In the genomic region with DNA sequence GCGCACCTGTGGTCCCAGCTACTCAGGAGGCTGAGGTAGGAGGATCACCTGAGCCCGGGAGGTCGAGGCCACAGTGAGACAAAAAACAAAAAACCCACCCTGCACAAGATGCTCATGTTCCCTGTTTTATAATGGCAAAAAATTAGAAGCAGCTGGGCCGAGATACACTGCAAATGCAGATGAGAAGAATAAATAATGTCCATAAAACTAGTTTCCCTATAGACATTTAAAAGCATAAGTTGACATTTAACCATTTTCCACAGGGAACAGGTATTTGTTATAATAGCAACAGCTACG, we compare ENCODE assay signal across 7 cellular contexts. TPM values are rescaled to one million over a fixed set of nuclear protein-coding genes. Genes with fewer than 3 reads are reported as not detected.
DNase-seq lines count a peak whose midpoint lies in the region; ATAC-seq and TF ChIP-seq lines count a peak whose summit lies in the region.

No MANE protein-coding gene starts in this region.

- intact Hi-C loops in activated CD8-positive, alpha-beta T cell treated with anti-CD3 and anti-CD28 coated beads for 36 hours (cut with micrococcal nuclease) = loop anchor here (2.0 kb wide), 1 partner anchor 55 kb away; no protein-coding TSS in a partner anchor

- TF ChIP-seq CTCF in activated CD8-positive, alpha-beta T cell treated with anti-CD3 and anti-CD28 coated beads for 36 hours (IDR thresholded peaks at IDR 0.05) = no peak

- CTCF ChIA-PET in activated CD8-positive, alpha-beta T cell treated with anti-CD3 and anti-CD28 coated beads for 36 hours (lab: Charles Lee) = interaction anchor here (0.6 to 4.5 kb wide), 11 partner anchors 9 to 95 kb away, joined by 3 to 99 read pairs (median 4); a partner anchor contains a TSS

- POLR2A ChIA-PET in activated CD8-positive, alpha-beta T cell treated with anti-CD3 and anti-CD28 coated beads for 36 hours (lab: Charles Lee) = interaction anchor here (0.7 to 3.1 kb wide), 4 partner anchors 18 to 55 kb away, joined by 3 to 16 read pairs (median 6); no protein-coding TSS in a partner anchor

- H3K4me3 Mint-ChIP-seq in activated CD8-positive, alpha-beta T cell treated with anti-CD3 and anti-CD28 coated beads for 36 hours = peak overlapping the region; percentile 91
- peak overlapping the region; percentile 94 to 98 for H3K4me3 Mint-ChIP-seq in stimulated activated naive CD8-positive, alpha-beta T cell treated with anti-CD3 and anti-CD28 coated beads, Interleukin-15, amount 100 ng/mL, for 72 hours

- peak; percentile 3 for ATAC-seq in HG02852 (IDR thresholded peaks at IDR 0.05; ENCODE audit: unreplicated experiment)
- ATAC-seq in activated CD8-positive, alpha-beta T cell treated with anti-CD3 and anti-CD28 coated beads for 36 hours = no peak
- no peak for ATAC-seq in stimulated activated naive CD8-positive, alpha-beta T cell treated with anti-CD3 and anti-CD28 coated beads, Interleukin-15, amount 100 ng/mL, for 72 hours
- ATAC-seq in GM19455 (IDR thresholded peaks at IDR 0.05; ENCODE audit: unreplicated experiment) = no peak

- H3K9me3 Mint-ChIP-seq in activated CD8-positive, alpha-beta T cell treated with anti-CD3 and anti-CD28 coated beads for 36 hours = no peaks in the 10 kb centered on the region
- H3K9me3 Mint-ChIP-seq in stimulated activated naive CD8-positive, alpha-beta T cell treated with anti-CD3 and anti-CD28 coated beads, Interleukin-15, amount 100 ng/mL, for 72 hours = no peaks in the 10 kb centered on the region

- peak overlapping the region; percentile 90 for H3K27ac Mint-ChIP-seq in activated CD8-positive, alpha-beta T cell treated with anti-CD3 and anti-CD28 coated beads for 36 hours
- H3K27ac Mint-ChIP-seq in stimulated activated naive CD8-positive, alpha-beta T cell treated with anti-CD3 and anti-CD28 coated beads, Interleukin-15, amount 100 ng/mL, for 72 hours = peak overlapping the region; percentile 94 to 98

- H3K4me3 ChIP-seq in iPS-18c (ENCODE audit: insufficient read depth, low read depth, low read length) = peak overlapping the region; percentile 25; the same call in 1 of the 2 replicates

- H3K9me3 ChIP-seq in iPS-18c (ENCODE audit: control insufficient read depth, insufficient read depth, low read length) = no peaks in the 10 kb centered on the region

- no peaks in the 10 kb centered on the region for H3K27me3 Mint-ChIP-seq in activated CD8-positive, alpha-beta T cell treated with anti-CD3 and anti-CD28 coated beads for 36 hours
- no peaks in the 10 kb centered on the region for H3K27me3 Mint-ChIP-seq in stimulated activated naive CD8-positive, alpha-beta T cell treated with anti-CD3 and anti-CD28 coated beads, Interleukin-15, amount 100 ng/mL, for 72 hours

- H3K4me1 Mint-ChIP-seq in activated CD8-positive, alpha-beta T cell treated with anti-CD3 and anti-CD28 coated beads for 36 hours (ENCODE audit: low read depth) = peaks cover 31% of the 10 kb centered on the region
- H3K4me1 Mint-ChIP-seq in stimulated activated naive CD8-positive, alpha-beta T cell treated with anti-CD3 and anti-CD28 coated beads, Interleukin-15, amount 100 ng/mL, for 72 hours = peaks cover 47% of the 10 kb centered on the region

- no peak for DNase-seq in activated CD8-positive, alpha-beta T cell treated with anti-CD3 and anti-CD28 coated beads for 36 hours
- DNase-seq in stimulated activated naive CD8-positive, alpha-beta T cell treated with anti-CD3 and anti-CD28 coated beads, Interleukin-15, amount 100 ng/mL, for 72 hours = no peak
- DNase-seq in mucosa of gallbladder (ENCODE audit: low spot score) = no peak
- DNase-seq in NCI-H1092 treated with DMSO at 0.1 percent for 48 hours (lab: John Stamatoyannopoulos, UW) = no peak

- peaks cover 14% of the 10 kb centered on the region for H3K36me3 Mint-ChIP-seq in activated CD8-positive, alpha-beta T cell treated with anti-CD3 and anti-CD28 coated beads for 36 hours (ENCODE audit: low read depth)

RNA-seq across cellular contexts. Expression of a gene that starts 0.5 kb away (rescaled TPM):
- total RNA-seq in activated CD8-positive, alpha-beta T cell treated with anti-CD3 and anti-CD28 coated beads for 36 hours = 10 to 100 TPM; 45.1 to 52.2 TPM
- total RNA-seq in mucosa of gallbladder = 137 TPM

RNA-seq across cellular contexts. Expression of a gene that starts 37.2 kb away (rescaled TPM):
- 10 to 100 TPM; 41.4 to 41.5 TPM for total RNA-seq in activated CD8-positive, alpha-beta T cell treated with anti-CD3 and anti-CD28 coated beads for 36 hours
- total RNA-seq in mucosa of gallbladder = 23.8 TPM
